ENCODE assay signal across 21 cellular contexts in the genomic region with DNA sequence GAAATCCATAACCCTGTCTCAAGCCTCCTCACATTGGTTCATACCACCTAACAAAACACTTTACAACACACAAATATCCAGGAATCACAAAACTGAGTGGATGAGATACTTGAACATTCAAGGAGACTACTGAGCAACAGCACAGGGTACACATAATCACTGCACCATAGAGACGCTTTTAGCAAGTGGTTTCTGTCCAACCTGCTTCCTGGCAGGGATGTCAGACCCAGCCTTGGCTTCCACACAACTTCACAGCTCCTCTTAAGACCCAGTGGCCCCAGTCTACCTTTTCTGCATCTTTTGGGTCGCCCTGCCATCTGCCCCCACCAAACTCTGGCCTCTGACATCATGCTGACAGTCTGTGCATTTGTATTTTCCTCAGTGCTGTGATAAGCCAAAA. TPM values are rescaled to one million over a fixed set of nuclear protein-coding genes. Genes with fewer than 3 reads are reported as not detected.
DNase-seq lines count a peak whose midpoint lies in the region; ATAC-seq and TF ChIP-seq lines count a peak whose summit lies in the region.
"Had no signal": no experiment of that assay in that cellular context is flagged by ENCODE, and none has a peak within 500 bp of the region (broad histone marks: within the 10 kb centered on the region; RNA-seq: fewer than 3 reads in every experiment).

No MANE protein-coding gene starts in this region.

- intact Hi-C loops in CD4-positive, alpha-beta memory T cell (cut with micrococcal nuclease) = no loop called here
- intact Hi-C loops in natural killer cell (cut with micrococcal nuclease) = no loop called here
- intact Hi-C loops in Calu3 (cut with micrococcal nuclease; ENCODE audit: unreplicated experiment) = no loop called here

- no peak for ATAC-seq in central memory CD8-positive, alpha-beta T cell (replicated peaks; ENCODE audit: extremely low read depth, poor library complexity, severe bottlenecking)
- no peak for ATAC-seq in natural killer cell

- H3K36me3 Mint-ChIP-seq in CD4-positive, alpha-beta memory T cell = peaks cover 14 to 49% of the 10 kb centered on the region in 2 donors
- peaks cover 39% of the 10 kb centered on the region for H3K36me3 Mint-ChIP-seq in central memory CD8-positive, alpha-beta T cell (ENCODE audit: insufficient read depth)
- peaks cover 12% of the 10 kb centered on the region for H3K36me3 Mint-ChIP-seq in natural killer cell
- H3K36me3 Mint-ChIP-seq in Calu3 (ENCODE audit: insufficient read depth, unreplicated experiment) = no peaks in the 10 kb centered on the region

- H3K4me3 Mint-ChIP-seq in CD4-positive, alpha-beta memory T cell = no peak overlapping the region
- H3K4me3 Mint-ChIP-seq in central memory CD8-positive, alpha-beta T cell = no peak overlapping the region
- no peak overlapping the region for H3K4me3 Mint-ChIP-seq in natural killer cell
- no peak overlapping the region for H3K4me3 Mint-ChIP-seq in Calu3 (ENCODE audit: low read depth, unreplicated experiment)
- H3K4me3 Mint-ChIP-seq: neural crest cell had no signal

- H3K36me3 ChIP-seq in CD4-positive, alpha-beta memory T cell (ENCODE audit: insufficient read depth, low read length) = peaks cover 39% of the 10 kb centered on the region

- no peaks in the 10 kb centered on the region for H3K27me3 ChIP-seq in CD4-positive, alpha-beta memory T cell (ENCODE audit: insufficient read depth, low read length)
- H3K27me3 ChIP-seq: colonic mucosa had no signal

- H3K27ac Mint-ChIP-seq in CD4-positive, alpha-beta memory T cell = peak overlapping the region in 5 of 7 donors; percentile 23 to 68 (median 50)
- H3K27ac Mint-ChIP-seq in central memory CD8-positive, alpha-beta T cell (ENCODE audit: low read depth) = peak overlapping the region; percentile 2
- H3K27ac Mint-ChIP-seq in natural killer cell (peak overlapping the region; percentile 29 to 32), Calu3 (ENCODE audit: unreplicated experiment) (no peak overlapping the region)

- POLR2A ChIA-PET in CD4-positive, alpha-beta memory T cell (lab: Charles Lee; ENCODE audit: partially characterized antibody) = interaction anchor here (1.0 to 1.1 kb wide), 2 partner anchors 11 kb away, joined by 3 to 4 read pairs; no protein-coding TSS in a partner anchor
- POLR2A ChIA-PET in GM10248 (lab: Yijun Ruan, JAX) = no interaction called here

- TF ChIP-seq CTCF in C4-2B (conservative IDR thresholded peaks at IDR 0.05) (no peak), natural killer cell (IDR thresholded peaks at IDR 0.05) (no peak), GM10248 (IDR thresholded peaks at IDR 0.05; ENCODE audit: control extremely low read depth, extremely low read depth, low read depth, missing control alignments) (no peak), Calu3 (IDR thresholded peaks at IDR 0.05; ENCODE audit: unreplicated experiment) (no peak)

- peak overlapping the region; percentile 61 for H3K27ac ChIP-seq in C4-2B
- H3K27ac ChIP-seq in CD4-positive, alpha-beta memory T cell (ENCODE audit: low read depth, low read length) = no peak overlapping the region
- H3K27ac ChIP-seq: colonic mucosa, hepatocyte had no signal

- H3K27me3 Mint-ChIP-seq in CD4-positive, alpha-beta memory T cell = no peaks in the 10 kb centered on the region
- H3K27me3 Mint-ChIP-seq in central memory CD8-positive, alpha-beta T cell = no peaks in the 10 kb centered on the region
- H3K27me3 Mint-ChIP-seq in natural killer cell (ENCODE audit: low read depth in 2 of 2) = no peaks in the 10 kb centered on the region
- H3K27me3 Mint-ChIP-seq in Calu3 (ENCODE audit: unreplicated experiment) = no peaks in the 10 kb centered on the region
- H3K27me3 Mint-ChIP-seq: brain had no signal

- no peaks in the 10 kb centered on the region for H3K9me3 Mint-ChIP-seq in CD4-positive, alpha-beta memory T cell
- H3K9me3 Mint-ChIP-seq in central memory CD8-positive, alpha-beta T cell = no peaks in the 10 kb centered on the region
- no peaks in the 10 kb centered on the region for H3K9me3 Mint-ChIP-seq in natural killer cell
- no peaks in the 10 kb centered on the region for H3K9me3 Mint-ChIP-seq in Calu3 (ENCODE audit: low read depth, unreplicated experiment)
- H3K9me3 Mint-ChIP-seq: brain, neural crest cell had no signal

- CTCF ChIA-PET in CD4-positive, alpha-beta memory T cell (lab: Charles Lee; ENCODE audit: partially characterized antibody) = interaction anchor here (1.0 kb wide), 1 partner anchor 151 kb away, joined by 3 read pairs; no protein-coding TSS in a partner anchor
- CTCF ChIA-PET in GM10248 (lab: Yijun Ruan, JAX) (interaction anchor here (1.3 to 5.9 kb wide), 3 partner anchors 10 to 151 kb away, joined by 5 to 64 read pairs (median 8); no protein-coding TSS in a partner anchor), Calu3 (lab: Charles Lee) (no interaction called here)

- no peak for DNase-seq in CD4-positive, alpha-beta memory T cell
- DNase-seq in central memory CD8-positive, alpha-beta T cell (ENCODE audit: low spot score in 2 of 2) = no peak
- DNase-seq in natural killer cell (no peak), GM10248 (ENCODE audit: extremely low spot score) (no peak), Calu3 (no peak), dedifferentiated amniotic fluid mesenchymal stem cell (ENCODE audit: extremely low spot score) (no peak)
- DNase-seq: activated CD8-positive, alpha-beta memory T cell treated with anti-CD3 and anti-CD28 coated beads, Interleukin-2, amount 50 U/mL, for 4 hours; activated naive CD4-positive, alpha-beta T cell; colonic mucosa; kidney; mammary epithelial cell; NCI-H146; NCI-H2227 treated with DMSO at 0.1 percent for 48 hours; NCI-H82; OCI-M1; SIG-M5; stimulated activated CD4-positive, alpha-beta T cell treated with anti-CD3 and anti-CD28 coated beads, Interleukin-12 subunit alpha, Interleukin-12 subunit beta, amount 100 ng/mL, for 4 hours had no signal

- BruUV-seq in Calu3 (replicated peaks; lab: Mats Ljungman, UMichigan) = no TSS peak

- H3K9me3 ChIP-seq in CD4-positive, alpha-beta memory T cell (ENCODE audit: control insufficient read depth in 1 of 2, low read length in 2 of 2) = no peaks in the 10 kb centered on the region
- H3K9me3 ChIP-seq: colonic mucosa had no signal

- H3K4me1 ChIP-seq in CD4-positive, alpha-beta memory T cell (ENCODE audit: insufficient read depth, low read length) = peaks cover 10% of the 10 kb centered on the region
- H3K4me1 ChIP-seq: colonic mucosa had no signal

- no peak overlapping the region for H3K4me3 ChIP-seq in CD4-positive, alpha-beta memory T cell (ENCODE audit: low read length in 2 of 2)
- H3K4me3 ChIP-seq: colonic mucosa, hepatocyte had no signal

- peaks cover 8 to 24% (median 15%) of the 10 kb centered on the region in 4 donors for H3K4me1 Mint-ChIP-seq in CD4-positive, alpha-beta memory T cell
- H3K4me1 Mint-ChIP-seq in central memory CD8-positive, alpha-beta T cell = peaks cover 34% of the 10 kb centered on the region
- H3K4me1 Mint-ChIP-seq in natural killer cell (peaks cover 44 to 48% of the 10 kb centered on the region in 2 donors), Calu3 (ENCODE audit: low read depth, unreplicated experiment) (no peaks in the 10 kb centered on the region)

RNA-seq across cellular contexts. Expression of a gene that starts 5.9 kb away (rescaled TPM):
- total RNA-seq in CD4-positive, alpha-beta memory T cell = 1 to 10 TPM; 1.6 to 2.2 TPM
- not detected for polyA plus RNA-seq in CD4-positive, alpha-beta memory T cell
- total RNA-seq in natural killer cell (10 to 100 TPM in 1 of 3 donors, 1 to 10 TPM in 2; 2.4 to 18.7 (median 3.9) TPM), Calu3 (2022) (0.47 and 0.49 TPM in 2 replicates)

RNA-seq across cellular contexts. Expression of a gene that starts 35.7 kb away (rescaled TPM):
- total RNA-seq in CD4-positive, alpha-beta memory T cell = 1 to 10 TPM; 1.3 to 2.3 TPM
- not detected for polyA plus RNA-seq in CD4-positive, alpha-beta memory T cell
- 1 to 10 TPM; 2.3 to 6.6 (median 4.0) TPM for total RNA-seq in natural killer cell
- 8.8 TPM in 2 replicates for total RNA-seq in Calu3 (2022)

RNA-seq across cellular contexts. Expression of a gene that starts 39.2 kb away (rescaled TPM):
- 10 to 100 TPM; 78.9 to 82.8 TPM for total RNA-seq in CD4-positive, alpha-beta memory T cell
- polyA plus RNA-seq in CD4-positive, alpha-beta memory T cell = 10 to 100 TPM in 1 of 2 donors, 1 to 10 TPM in 1; 4.2 to 24.9 TPM
- total RNA-seq in natural killer cell (10 to 100 TPM; 39.4 to 61.4 (median 54.6) TPM), Calu3 (2022) (46.3 and 47.7 TPM in 2 replicates)
